ENCODE assay signal across 9 cellular contexts in the genomic region with DNA sequence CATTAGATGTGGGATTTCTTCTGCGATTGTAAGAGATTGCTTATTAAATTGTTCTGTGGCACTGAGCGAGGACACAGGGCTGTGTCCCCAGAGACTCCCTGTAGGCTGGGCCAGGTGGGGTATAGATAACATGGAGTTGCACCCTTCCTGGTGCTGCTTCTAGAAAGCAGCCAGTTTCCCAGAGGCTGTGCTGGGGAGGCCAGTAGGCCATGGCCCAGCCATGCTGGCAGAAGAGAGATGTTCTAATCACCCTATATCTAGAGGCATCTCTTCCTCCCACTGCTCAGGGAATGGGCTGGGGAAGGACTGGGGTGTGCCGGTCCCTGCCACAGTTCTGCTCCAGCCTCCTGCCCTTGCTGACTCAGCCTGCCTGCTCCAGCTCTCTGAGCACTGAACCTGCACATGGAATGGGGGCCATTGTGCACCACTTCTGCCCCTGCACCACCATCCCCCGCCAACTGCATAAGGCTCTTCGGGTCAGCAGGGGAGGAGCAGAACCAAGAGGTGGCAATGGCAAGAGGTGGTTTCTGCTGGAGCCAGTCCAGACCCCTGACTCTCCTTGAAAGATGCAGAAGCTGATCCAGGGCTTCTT.
DNase-seq lines count a peak whose midpoint lies in the region; ATAC-seq and TF ChIP-seq lines count a peak whose summit lies in the region.
"Had no signal": no experiment of that assay in that cellular context is flagged by ENCODE, and none has a peak within 500 bp of the region (broad histone marks: within the 10 kb centered on the region; RNA-seq: fewer than 3 reads in every experiment).

No MANE protein-coding gene starts in this region.

- no peaks in the 10 kb centered on the region for H3K36me3 ChIP-seq in HCT116 (ENCODE audit: control insufficient read depth in 1 of 2, insufficient read depth in 2 of 2, low read length in 2 of 2)
- H3K36me3 ChIP-seq in ascending aorta = no peaks in the 10 kb centered on the region
- H3K36me3 ChIP-seq in iPS-18a (ENCODE audit: control insufficient read depth, low read depth, low read length) = no peaks in the 10 kb centered on the region
- no peaks in the 10 kb centered on the region for H3K36me3 ChIP-seq in smooth muscle cell (ENCODE audit: low read depth)

- no peaks in the 10 kb centered on the region for H3K79me2 ChIP-seq in HCT116 (ENCODE audit: insufficient read depth, low read length)
- no peaks in the 10 kb centered on the region for H3K79me2 ChIP-seq in smooth muscle cell (ENCODE audit: low read depth)

- POLR2A ChIA-PET in HCT116 (lab: Charles Lee) = interaction anchor here (1.1 to 3.2 kb wide), 3 partner anchors 137 to 142 kb away, joined by 3 to 20 read pairs (median 3); a partner anchor contains a TSS

- H3K9ac ChIP-seq in HCT116 (ENCODE audit: low read length) (peak overlapping the region; percentile 54), iPS-18a (ENCODE audit: low read length) (no peak overlapping the region), smooth muscle cell (ENCODE audit: low read depth) (no peak overlapping the region)

- peaks cover 0 to 5% of the 10 kb centered on the region in 2 experiments; a peak in 1 of 4 replicates for H3K9me3 ChIP-seq in HCT116 (ENCODE audit: control insufficient read depth in 1 of 2, insufficient read depth in 1 of 2, low read depth in 1 of 2, low read length in 2 of 2)
- H3K9me3 ChIP-seq in ascending aorta = no peaks in the 10 kb centered on the region
- H3K9me3 ChIP-seq in iPS-18a (ENCODE audit: control insufficient read depth, low read depth, low read length) = no peaks in the 10 kb centered on the region
- no peaks in the 10 kb centered on the region for H3K9me3 ChIP-seq in smooth muscle cell (replicated peaks; ENCODE audit: low read depth)

- BruUV-seq in HCT116 (replicated peaks; lab: Mats Ljungman, UMichigan) = no TSS peak

- peaks cover 49 to 58% of the 10 kb centered on the region in 2 experiments for H3K4me1 ChIP-seq in HCT116 (ENCODE audit: control insufficient read depth in 1 of 2, insufficient read depth in 2 of 2, low read length in 2 of 2)
- peaks cover 17 to 38% of the 10 kb centered on the region in 2 donors for H3K4me1 ChIP-seq in ascending aorta
- H3K4me1 ChIP-seq in iPS-18a (ENCODE audit: control insufficient read depth, low read depth, low read length) = peaks cover 23% of the 10 kb centered on the region
- peaks cover 18% of the 10 kb centered on the region for H3K4me1 ChIP-seq in smooth muscle cell (ENCODE audit: low read depth)

- ATAC-seq in HCT116 = peak; percentile 75
- no peak for ATAC-seq in GM18873 (IDR thresholded peaks at IDR 0.05; ENCODE audit: low FRiP score, unreplicated experiment)

- H3K27ac ChIP-seq in HCT116 (ENCODE audit: low read depth, low read length) (peak overlapping the region; percentile 89), ascending aorta (peak overlapping the region; percentile 59 to 66), iPS-18a (ENCODE audit: low read length) (peak overlapping the region; percentile 4), smooth muscle cell (ENCODE audit: low read depth) (peak overlapping the region; percentile 74)

- CTCF ChIA-PET in HCT116 (lab: Charles Lee) = no interaction called here

- TF ChIP-seq POLR2A in HCT116 (IDR thresholded peaks at IDR 0.05; ENCODE audit: borderline replicate concordance, extremely low read depth, insufficient read depth, insufficient read length) = no peak

- H3K4me2 ChIP-seq in HCT116 (ENCODE audit: low read length) (peak overlapping the region; percentile 87), smooth muscle cell (no peak overlapping the region)

- H3K4me3 ChIP-seq in HCT116 (replicated peaks in 1 of 2; ENCODE audit: low read depth in 1 of 2, low read length in 2 of 2) (peak overlapping the region in 1 of 2 experiments; percentile 46; a peak in 2 of 4 replicates), ascending aorta (no peak overlapping the region), iPS-18a (ENCODE audit: low read length) (no peak overlapping the region), smooth muscle cell (no peak overlapping the region)

- no peak for TF ChIP-seq CTCF in HCT116 (IDR thresholded peaks at IDR 0.05 in 2 of 3, conservative IDR thresholded peaks at IDR 0.05 in 1 of 3; ENCODE audit: borderline replicate concordance in 1 of 3, insufficient read depth in 1 of 3, low read depth in 2 of 3, low read length in 2 of 3)
- TF ChIP-seq CTCF in ascending aorta (IDR thresholded peaks at IDR 0.05) = no peak
- no peak for TF ChIP-seq CTCF in smooth muscle cell (IDR thresholded peaks at IDR 0.05; ENCODE audit: borderline replicate concordance, insufficient read depth, poor library complexity, severe bottlenecking)

- H3K27me3 ChIP-seq in HCT116 (ENCODE audit: insufficient read depth, low read length) (no peaks in the 10 kb centered on the region), ascending aorta (no peaks in the 10 kb centered on the region), iPS-18a (ENCODE audit: control insufficient read depth, insufficient read depth, low read length) (no peaks in the 10 kb centered on the region), smooth muscle cell (ENCODE audit: low read depth) (no peaks in the 10 kb centered on the region)

- intact Hi-C loops in HCT116 (cut with micrococcal nuclease) = no loop called here
- intact Hi-C loops in ascending aorta (cut with DNase I) = no loop called here

- H4K20me1 ChIP-seq in HCT116 (ENCODE audit: insufficient read depth) (no peaks in the 10 kb centered on the region), smooth muscle cell (ENCODE audit: low read depth) (no peaks in the 10 kb centered on the region)

- no peaks in the 10 kb centered on the region for H3K9me2 ChIP-seq in HCT116 (ENCODE audit: insufficient read depth)

- DNase-seq in HCT116 (ENCODE audit: low read depth, low spot score) (peak; percentile 49), ascending aorta (ENCODE audit: low spot score in 2 of 2) (no peak), smooth muscle cell (lab: John Stamatoyannopoulos, UW; ENCODE audit: unreplicated experiment) (no peak), NCI-H1930 (lab: John Stamatoyannopoulos, UW) (no peak), HuH-7 (ENCODE audit: low spot score) (no peak)
- DNase-seq in stimulated activated naive CD4-positive, alpha-beta T cell treated with Interleukin-2 at 50 U/mL for 16 hours (lab: John Stamatoyannopoulos, UW) = no peak
- DNase-seq: NCI-H69 had no signal

- no peak for TF ChIP-seq RAD21 in HCT116 (IDR thresholded peaks at IDR 0.05; ENCODE audit: low read depth)

- WGBS in smooth muscle cell (ENCODE audit: low lambda C conversion rate) = 73% methylated on average over 4 of the region's 5 CpGs

- peaks cover 6% of the 10 kb centered on the region for H3F3A ChIP-seq in smooth muscle cell (ENCODE audit: low read depth)

- no peak overlapping the region for H2AFZ ChIP-seq in HCT116 (ENCODE audit: low read depth, low read length, poor library complexity, severe bottlenecking)
- no peak overlapping the region for H2AFZ ChIP-seq in smooth muscle cell (ENCODE audit: low read depth)

- RAD21 ChIA-PET in HCT116 (lab: Charles Lee; ENCODE audit: low non-redundant PET in 1 of 2, low total read pairs in 2 of 2, uncharacterized antibody in 2 of 2, unreplicated experiment in 2 of 2) = no interaction called here

TF ChIP-seq in HCT116, 20 proteins besides CTCF, POLR2A, EP300 and RAD21 (continues in another document):
- TF ChIP-seq FOSL1 (IDR thresholded peaks at IDR 0.05; ENCODE audit: low read depth) (no peak), JUND (IDR thresholded peaks at IDR 0.05) (no peak), CBX3 (IDR thresholded peaks at IDR 0.05; ENCODE audit: low read depth) (no peak), SP1 (IDR thresholded peaks at IDR 0.05; ENCODE audit: low read depth) (no peak), ZFX (IDR thresholded peaks at IDR 0.05) (no peak), EZH2 (IDR thresholded peaks at IDR 0.05) (no peak), SRF (IDR thresholded peaks at IDR 0.05; ENCODE audit: low read depth) (no peak)
- TF ChIP-seq, protein P1, sequence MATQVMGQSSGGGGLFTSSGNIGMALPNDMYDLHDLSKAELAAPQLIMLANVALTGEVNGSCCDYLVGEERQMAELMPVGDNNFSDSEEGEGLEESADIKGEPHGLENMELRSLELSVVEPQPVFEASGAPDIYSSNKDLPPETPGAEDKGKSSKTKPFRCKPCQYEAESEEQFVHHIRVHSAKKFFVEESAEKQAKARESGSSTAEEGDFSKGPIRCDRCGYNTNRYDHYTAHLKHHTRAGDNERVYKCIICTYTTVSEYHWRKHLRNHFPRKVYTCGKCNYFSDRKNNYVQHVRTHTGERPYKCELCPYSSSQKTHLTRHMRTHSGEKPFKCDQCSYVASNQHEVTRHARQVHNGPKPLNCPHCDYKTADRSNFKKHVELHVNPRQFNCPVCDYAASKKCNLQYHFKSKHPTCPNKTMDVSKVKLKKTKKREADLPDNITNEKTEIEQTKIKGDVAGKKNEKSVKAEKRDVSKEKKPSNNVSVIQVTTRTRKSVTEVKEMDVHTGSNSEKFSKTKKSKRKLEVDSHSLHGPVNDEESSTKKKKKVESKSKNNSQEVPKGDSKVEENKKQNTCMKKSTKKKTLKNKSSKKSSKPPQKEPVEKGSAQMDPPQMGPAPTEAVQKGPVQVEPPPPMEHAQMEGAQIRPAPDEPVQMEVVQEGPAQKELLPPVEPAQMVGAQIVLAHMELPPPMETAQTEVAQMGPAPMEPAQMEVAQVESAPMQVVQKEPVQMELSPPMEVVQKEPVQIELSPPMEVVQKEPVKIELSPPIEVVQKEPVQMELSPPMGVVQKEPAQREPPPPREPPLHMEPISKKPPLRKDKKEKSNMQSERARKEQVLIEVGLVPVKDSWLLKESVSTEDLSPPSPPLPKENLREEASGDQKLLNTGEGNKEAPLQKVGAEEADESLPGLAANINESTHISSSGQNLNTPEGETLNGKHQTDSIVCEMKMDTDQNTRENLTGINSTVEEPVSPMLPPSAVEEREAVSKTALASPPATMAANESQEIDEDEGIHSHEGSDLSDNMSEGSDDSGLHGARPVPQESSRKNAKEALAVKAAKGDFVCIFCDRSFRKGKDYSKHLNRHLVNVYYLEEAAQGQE (IDR thresholded peaks at IDR 0.05; ENCODE audit: low read depth) = no peak
- TF ChIP-seq, protein P2, sequence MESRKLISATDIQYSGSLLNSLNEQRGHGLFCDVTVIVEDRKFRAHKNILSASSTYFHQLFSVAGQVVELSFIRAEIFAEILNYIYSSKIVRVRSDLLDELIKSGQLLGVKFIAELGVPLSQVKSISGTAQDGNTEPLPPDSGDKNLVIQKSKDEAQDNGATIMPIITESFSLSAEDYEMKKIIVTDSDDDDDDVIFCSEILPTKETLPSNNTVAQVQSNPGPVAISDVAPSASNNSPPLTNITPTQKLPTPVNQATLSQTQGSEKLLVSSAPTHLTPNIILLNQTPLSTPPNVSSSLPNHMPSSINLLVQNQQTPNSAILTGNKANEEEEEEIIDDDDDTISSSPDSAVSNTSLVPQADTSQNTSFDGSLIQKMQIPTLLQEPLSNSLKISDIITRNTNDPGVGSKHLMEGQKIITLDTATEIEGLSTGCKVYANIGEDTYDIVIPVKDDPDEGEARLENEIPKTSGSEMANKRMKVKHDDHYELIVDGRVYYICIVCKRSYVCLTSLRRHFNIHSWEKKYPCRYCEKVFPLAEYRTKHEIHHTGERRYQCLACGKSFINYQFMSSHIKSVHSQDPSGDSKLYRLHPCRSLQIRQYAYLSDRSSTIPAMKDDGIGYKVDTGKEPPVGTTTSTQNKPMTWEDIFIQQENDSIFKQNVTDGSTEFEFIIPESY (IDR thresholded peaks at IDR 0.05; ENCODE audit: extremely low read depth, insufficient replicate concordance, low read length) = no peak

Comparison
In these comparisons a context has a peak if more than half of its experiments do, and no peak if none do; other contexts are left out.
1. H3K27ac ChIP-seq: peak in every context shown above with its lines; median percentile 89 in HCT116; 74 in smooth muscle cell; 62 in ascending aorta; 4 in iPS-18a.